In genomic region chr10:118754556-118755423, GRCh38 we compare ENCODE assay signal across 8 cellular contexts. TPM values are rescaled to one million over a fixed set of nuclear protein-coding genes. Genes with fewer than 3 reads are reported as not detected.
DNase-seq lines count a peak whose midpoint lies in the region; ATAC-seq, FAIRE-seq and TF ChIP-seq lines count a peak whose summit lies in the region.

CACUL1 (minus strand) TSS chr10:118754970; CDS start chr10:118754762, 208 bp downstream.

- H3K4me1 ChIP-seq in OCI-LY3 (ENCODE audit: low read length): peaks cover 14% of the 10 kb centered on the region
- H3K4me1 ChIP-seq in endothelial cell of umbilical vein (ENCODE audit: control insufficient read depth, extremely low read depth, insufficient read depth, low read length): peaks cover 13% of the 10 kb centered on the region

- no TSS peak for BruUV-seq in endothelial cell of umbilical vein (replicated peaks; lab: Mats Ljungman, UMichigan)

- H2AFZ ChIP-seq in OCI-LY3 (ENCODE audit: low read depth, low read length): peak within 1 kb of the TSS; percentile 83
- H2AFZ ChIP-seq in endothelial cell of umbilical vein (ENCODE audit: low read depth, low read length): peak within 1 kb of the TSS; percentile 93

- H3K9me3 ChIP-seq in OCI-LY3 (ENCODE audit: insufficient read depth, low read length): no peaks in the 10 kb centered on the region
- no peaks in the 10 kb centered on the region for H3K9me3 ChIP-seq in endothelial cell of umbilical vein (replicated peaks; ENCODE audit: control insufficient read depth, insufficient read depth, low read length)

- CTCF ChIA-PET in endothelial cell of umbilical vein (lab: Charles Lee): interaction anchor here (0.7 to 3.5 kb wide), 10 partner anchors 21 to 275 kb away, joined by 3 to 24 read pairs (median 4); partner anchors contain the start of gene NANOS1

- dilution Hi-C loops in endothelial cell of umbilical vein (cut with MboI; ENCODE audit: extremely low pct_ligation_motif_present, low sequenced_read_pairs): no loop called here

- H3K4me3 ChIP-seq in OCI-LY3 (ENCODE audit: low read length) (peak within 1 kb of the TSS; percentile 97), endothelial cell of umbilical vein (replicated peaks in 1 of 3; ENCODE audit: insufficient read depth in 1 of 3, low read depth in 1 of 3, low read length in 3 of 3) (peak within 1 kb of the TSS; percentile 55 to 96 (median 84))

- intact Hi-C loops in endothelial cell of umbilical vein (cut with micrococcal nuclease): loop anchor here (1.0 to 10.0 kb wide), 9 partner anchors 8 to 1380 kb away; partner anchors contain the start of genes FAM204A, NANOS1 and PDZD8

- peaks cover 49% of the 10 kb centered on the region for H3K79me2 ChIP-seq in OCI-LY3 (ENCODE audit: low read length)
- peaks cover 42% of the 10 kb centered on the region for H3K79me2 ChIP-seq in endothelial cell of umbilical vein (ENCODE audit: control insufficient read depth, insufficient read depth, low read length)

- POLR2A ChIA-PET in endothelial cell of umbilical vein (lab: Charles Lee): interaction anchor here (0.5 to 1.2 kb wide), 3 partner anchors 16 to 1456 kb away, joined by 3 read pairs; no protein-coding TSS in a partner anchor

- H3K27ac ChIP-seq in OCI-LY3 (ENCODE audit: low read length): peak within 1 kb of the TSS; percentile 58
- H3K27ac ChIP-seq in endothelial cell of umbilical vein (ENCODE audit: insufficient read depth, low read depth, low read length): peak within 1 kb of the TSS; percentile 42

- H3K27me3 ChIP-seq in OCI-LY3 (ENCODE audit: low read depth, low read length) (no peaks in the 10 kb centered on the region), endothelial cell of umbilical vein (ENCODE audit: control insufficient read depth in 2 of 2, insufficient read depth in 2 of 2, low read length in 2 of 2) (peaks cover 0 to 2% of the 10 kb centered on the region in 2 experiments)

- H3K9me1 ChIP-seq in endothelial cell of umbilical vein (replicated peaks; ENCODE audit: control insufficient read depth, extremely low read depth, insufficient read depth, low read length): no peaks in the 10 kb centered on the region

- H3K4me2 ChIP-seq in OCI-LY3 (ENCODE audit: low read length) (peak within 1 kb of the TSS; percentile 92), endothelial cell of umbilical vein (ENCODE audit: insufficient read depth, low read length) (peak within 1 kb of the TSS; percentile 96)

- TF ChIP-seq POLR2A in endothelial cell of umbilical vein (IDR thresholded peaks at IDR 0.05; ENCODE audit: low read depth, low read length): peak; percentile 74

- H4K20me1 ChIP-seq in OCI-LY3 (ENCODE audit: insufficient read depth, low read length): peaks cover 20% of the 10 kb centered on the region; the same call in 1 of the 2 replicates
- peaks cover 2% of the 10 kb centered on the region for H4K20me1 ChIP-seq in endothelial cell of umbilical vein (replicated peaks; ENCODE audit: control insufficient read depth, extremely low read depth, insufficient read depth, low read length)

- H3K36me3 ChIP-seq in OCI-LY3 (replicated peaks; ENCODE audit: low read depth, low read length) (no peaks in the 10 kb centered on the region), endothelial cell of umbilical vein (ENCODE audit: control insufficient read depth in 2 of 2, extremely low read depth in 1 of 2, insufficient read depth in 2 of 2, low read length in 2 of 2) (no peaks in the 10 kb centered on the region)

- peak; percentile 94 for ATAC-seq in GM21515 (IDR thresholded peaks at IDR 0.05; ENCODE audit: unreplicated experiment)

- H3K9ac ChIP-seq in OCI-LY3 (ENCODE audit: low read length): peak within 1 kb of the TSS; percentile 84
- peak within 1 kb of the TSS; percentile 71 for H3K9ac ChIP-seq in endothelial cell of umbilical vein (replicated peaks; ENCODE audit: extremely low read depth, insufficient read depth, low read length)

- DNase-seq in D341Med (ENCODE audit: low spot score): peak; percentile 96
- DNase-seq in HuH-7 (ENCODE audit: low spot score): peak; percentile 95
- DNase-seq in activated CD8-positive, alpha-beta memory T cell treated with anti-CD3 and anti-CD28 coated beads, Interleukin-2, amount 50 U/mL, for 48 hours: peak; percentile 99
- DNase-seq in endothelial cell of umbilical vein (ENCODE audit: low read depth, low spot score): peak; percentile 100
- peak; percentile 100 for DNase-seq in midbrain (lab: John Stamatoyannopoulos, UW)
- peak; percentile 98 to 100 for DNase-seq in stimulated activated CD8-positive, alpha-beta memory T cell treated with anti-CD3 and anti-CD28 coated beads, Interleukin-2, amount 100 ng/mL, for 1 hour (ENCODE audit: low read depth in 2 of 2)

- no peak for TF ChIP-seq CTCF in OCI-LY3 (IDR thresholded peaks at IDR 0.05; ENCODE audit: low read depth, low read length)
- TF ChIP-seq CTCF in endothelial cell of umbilical vein (IDR thresholded peaks at IDR 0.05; ENCODE audit: extremely low read depth in 1 of 2, insufficient read depth in 1 of 2, low read depth in 1 of 2, low read length in 2 of 2): no peak

- FAIRE-seq in endothelial cell of umbilical vein (lab: Jason Lieb, UNC): peak; percentile 97

TF ChIP-seq in endothelial cell of umbilical vein, 7 proteins besides CTCF, POLR2A, EP300 and RAD21:
- TF ChIP-seq GATA2 (IDR thresholded peaks at IDR 0.05; ENCODE audit: insufficient read depth, insufficient read length, low read depth, low read length) (no peak), EZH2 (IDR thresholded peaks at IDR 0.05; ENCODE audit: borderline replicate concordance, low read depth, low read length, severe bottlenecking) (no peak), MAX (IDR thresholded peaks at IDR 0.05; ENCODE audit: insufficient read depth, insufficient read length) (peak; percentile 99), FOS (IDR thresholded peaks at IDR 0.05; ENCODE audit: borderline replicate concordance, insufficient read depth, low read length) (peak; percentile 89), JUN (IDR thresholded peaks at IDR 0.05; ENCODE audit: borderline replicate concordance, insufficient read depth, insufficient read length, low read depth) (peak; percentile 57), MYC (IDR thresholded peaks at IDR 0.05; ENCODE audit: low read depth, low read length) (no peak), POLR2AphosphoS5 (IDR thresholded peaks at IDR 0.05; ENCODE audit: insufficient read depth, low read depth, low read length) (peak; percentile 86)

RNA-seq across cellular contexts. Expression of gene CACUL1, which starts in this region (rescaled TPM):
- 35.1 and 38.6 TPM in 2 replicates for total RNA-seq in endothelial cell of umbilical vein
- polyA plus RNA-seq in endothelial cell of umbilical vein: 5.0 and 6.0 TPM in 2 replicates
- polyA plus RNA-seq in endothelial cell of umbilical vein (2011; cell fraction: cytosol; rRNA removed): 5.0 and 5.6 TPM in 2 replicates
- 13.3 and 16.4 TPM in 2 replicates for polyA plus RNA-seq in endothelial cell of umbilical vein (2011; cell fraction: nucleus; rRNA removed)
- polyA plus RNA-seq in endothelial cell of umbilical vein (2012): 19.4 and 19.5 TPM in 2 replicates
- 19.3 and 25.6 TPM in 2 replicates for polyA minus RNA-seq in endothelial cell of umbilical vein
- polyA minus RNA-seq in endothelial cell of umbilical vein (2011; cell fraction: cytosol; rRNA and poly(A)+ RNA removed): 15.9 TPM
- polyA minus RNA-seq in endothelial cell of umbilical vein (2011; cell fraction: nucleus; rRNA and poly(A)+ RNA removed): 33.3 and 34.4 TPM in 2 replicates

Comparison
In these comparisons a context has a peak if more than half of its experiments do, and no peak if none do; other contexts are left out.
1. Peak in every context shown above with its lines: DNase-seq, ATAC-seq, H3K4me3 ChIP-seq and H3K27ac ChIP-seq.